In genomic region chr14:101916816-101917412, GRCh38 we compare ENCODE assay signal across 14 cellular contexts. TPM values are rescaled to one million over a fixed set of nuclear protein-coding genes. Genes with fewer than 3 reads are reported as not detected.
DNase-seq lines count a peak whose midpoint lies in the region; ATAC-seq and TF ChIP-seq lines count a peak whose summit lies in the region.
"Had no signal": no experiment of that assay in that cellular context is flagged by ENCODE, and none has a peak within 500 bp of the region (broad histone marks: within the 10 kb centered on the region; RNA-seq: fewer than 3 reads in every experiment).

No MANE protein-coding gene starts in this region.

- no peaks in the 10 kb centered on the region for H3K79me2 ChIP-seq in SK-N-SH (ENCODE audit: insufficient read depth)

- no peaks in the 10 kb centered on the region for H3F3A ChIP-seq in SK-N-SH (replicated peaks; ENCODE audit: insufficient read depth)

- H3K4me3 ChIP-seq in subcutaneous abdominal adipose tissue (ENCODE audit: low read depth in 1 of 5, low read length in 5 of 5) (peak overlapping the region in 1 of 5 donors; percentile 4), SK-N-SH (ENCODE audit: low read depth in 2 of 2, low read length in 1 of 2) (no peak overlapping the region)
- H3K4me3 ChIP-seq: GM23248, SJCRH30 had no signal

- ATAC-seq in activated T-cell treated with anti-CD3 and anti-CD28 coated beads, Interleukin-2, amount 50 U/mL, for 72 hours (replicated peaks in 1 of 2), result peak; percentile 23 to 33
- ATAC-seq in memory B cell (ENCODE audit: low read depth) (no peak), HG02623 (IDR thresholded peaks at IDR 0.05; ENCODE audit: unreplicated experiment) (no peak), HG03439 (IDR thresholded peaks at IDR 0.05; ENCODE audit: unreplicated experiment) (no peak)

- H3K36me3 ChIP-seq in subcutaneous abdominal adipose tissue (ENCODE audit: control insufficient read depth in 5 of 5, insufficient read depth in 5 of 5, low read length in 5 of 5) (peaks cover 3 to 59% (median 38%) of the 10 kb centered on the region in 5 donors), SK-N-SH (replicated peaks in 1 of 2; ENCODE audit: control insufficient read depth in 1 of 2, insufficient read depth in 2 of 2, low read length in 1 of 2) (peaks cover 28 to 38% of the 10 kb centered on the region in 2 experiments)

- H3K9me3 ChIP-seq in subcutaneous abdominal adipose tissue (ENCODE audit: control insufficient read depth in 5 of 5, low read length in 5 of 5) (no peaks in the 10 kb centered on the region), SK-N-SH (no peaks in the 10 kb centered on the region)
- H3K9me3 ChIP-seq: SJCRH30 had no signal

- no peak for TF ChIP-seq EP300 in SK-N-SH (IDR thresholded peaks at IDR 0.05; ENCODE audit: borderline replicate concordance in 1 of 2, low read depth in 1 of 2, low read length in 1 of 2)

- H2AFZ ChIP-seq in SK-N-SH (ENCODE audit: low read depth), result no peak overlapping the region
- H2AFZ ChIP-seq: GM23248 had no signal

- peaks cover 7 to 23% (median 18%) of the 10 kb centered on the region in 5 donors for H3K4me1 ChIP-seq in subcutaneous abdominal adipose tissue (ENCODE audit: control insufficient read depth in 5 of 5, insufficient read depth in 5 of 5, low read length in 5 of 5)
- H3K4me1 ChIP-seq in SK-N-SH (ENCODE audit: control insufficient read depth in 1 of 2, insufficient read depth in 2 of 2, low read depth in 1 of 2, low read length in 1 of 2), result no peaks in the 10 kb centered on the region
- H3K4me1 ChIP-seq: SJCRH30 had no signal

- WGBS in SK-N-SH (ENCODE audit: low lambda C conversion rate), result 97% methylated on average over 15 of the region's 18 CpGs

- peak overlapping the region; percentile 94 for H3K27ac ChIP-seq in subcutaneous abdominal adipose tissue (ENCODE audit: low read depth, low read length)
- H3K27ac ChIP-seq in SK-N-SH (ENCODE audit: low read depth in 2 of 2, low read length in 1 of 2), result no peak overlapping the region
- H3K27ac ChIP-seq: GM23248, SJCRH30 had no signal

- DNase-seq in activated T-cell treated with anti-CD3 and anti-CD28 coated beads, Interleukin-2, amount 50 U/mL, for 72 hours, result no peak
- no peak for DNase-seq in activated T-cell treated with anti-CD3 and anti-CD28 coated beads, Interleukin-2, amount 50 U/mL, for 48 hours
- DNase-seq in chondrocyte (ENCODE audit: low spot score), result no peak
- DNase-seq in memory B cell (ENCODE audit: low spot score in 2 of 2), result no peak
- DNase-seq in SK-N-SH, result no peak
- DNase-seq: GM23248, NCI-H1417 treated with DMSO at 0.1 percent for 48 hours, NCI-H774, SJCRH30, small intestine had no signal

- no peak overlapping the region for H3K4me2 ChIP-seq in SK-N-SH

- no peaks in the 10 kb centered on the region for H3K27me3 ChIP-seq in subcutaneous abdominal adipose tissue (ENCODE audit: control insufficient read depth in 5 of 5, insufficient read depth in 4 of 5, low read length in 5 of 5)
- no peaks in the 10 kb centered on the region for H3K27me3 ChIP-seq in SK-N-SH (ENCODE audit: insufficient read depth)
- H3K27me3 ChIP-seq: SJCRH30 had no signal

- no peaks in the 10 kb centered on the region for H3K9me3 Mint-ChIP-seq in activated T-cell treated with anti-CD3 and anti-CD28 coated beads, Interleukin-2, amount 50 U/mL, for 72 hours
- H3K9me3 Mint-ChIP-seq in chondrocyte (ENCODE audit: low read depth) (no peaks in the 10 kb centered on the region), memory B cell (no peaks in the 10 kb centered on the region)
- H3K9me3 Mint-ChIP-seq: nephron had no signal

- H3K4me3 Mint-ChIP-seq in activated T-cell treated with anti-CD3 and anti-CD28 coated beads, Interleukin-2, amount 50 U/mL, for 72 hours, result no peak overlapping the region
- H3K4me3 Mint-ChIP-seq in chondrocyte (ENCODE audit: unreplicated experiment) (no peak overlapping the region), memory B cell (no peak overlapping the region)

- H3K4me1 Mint-ChIP-seq in activated T-cell treated with anti-CD3 and anti-CD28 coated beads, Interleukin-2, amount 50 U/mL, for 72 hours (ENCODE audit: low read depth), result no peaks in the 10 kb centered on the region
- H3K4me1 Mint-ChIP-seq in chondrocyte (ENCODE audit: low read depth), result peaks cover 11% of the 10 kb centered on the region
- no peaks in the 10 kb centered on the region for H3K4me1 Mint-ChIP-seq in memory B cell

- H3K36me3 Mint-ChIP-seq in activated T-cell treated with anti-CD3 and anti-CD28 coated beads, Interleukin-2, amount 50 U/mL, for 72 hours (ENCODE audit: insufficient read depth in 2 of 2), result peaks cover 9 to 20% of the 10 kb centered on the region in 2 donors
- H3K36me3 Mint-ChIP-seq in chondrocyte (ENCODE audit: low read depth) (peaks cover 28% of the 10 kb centered on the region), memory B cell (peaks cover 33% of the 10 kb centered on the region)

- TF ChIP-seq RAD21 in SK-N-SH (IDR thresholded peaks at IDR 0.05; ENCODE audit: low read length), result no peak

- no peaks in the 10 kb centered on the region for H3K27me3 Mint-ChIP-seq in activated T-cell treated with anti-CD3 and anti-CD28 coated beads, Interleukin-2, amount 50 U/mL, for 72 hours (ENCODE audit: low read depth)
- H3K27me3 Mint-ChIP-seq in chondrocyte (ENCODE audit: low read depth), result no peaks in the 10 kb centered on the region
- no peaks in the 10 kb centered on the region for H3K27me3 Mint-ChIP-seq in memory B cell

- peak overlapping the region in 3 of 5 donors; percentile 4 to 72 (median 32) for H3K9ac ChIP-seq in subcutaneous abdominal adipose tissue (ENCODE audit: low read length in 5 of 5)
- no peak overlapping the region for H3K9ac ChIP-seq in SK-N-SH
- H3K9ac ChIP-seq: GM23248 had no signal

- POLR2A ChIA-PET in SK-N-SH (lab: Yijun Ruan, JAX), result no interaction called here

- peak overlapping the region; percentile 13 for H3K27ac Mint-ChIP-seq in activated T-cell treated with anti-CD3 and anti-CD28 coated beads, Interleukin-2, amount 50 U/mL, for 72 hours
- H3K27ac Mint-ChIP-seq in chondrocyte (ENCODE audit: unreplicated experiment) (peak overlapping the region; percentile 55), memory B cell (peak overlapping the region; percentile 69)
- H3K27ac Mint-ChIP-seq: nephron had no signal

- CTCF ChIA-PET in SK-N-SH (lab: Yijun Ruan, JAX), result interaction anchor here (1.1 to 2.5 kb wide), 2 partner anchors 146 to 179 kb away, joined by 3 to 6 read pairs; no protein-coding TSS in a partner anchor

- TF ChIP-seq CTCF in chondrocyte (IDR thresholded peaks at IDR 0.05) (no peak), SK-N-SH (IDR thresholded peaks at IDR 0.05) (no peak)

- no peaks in the 10 kb centered on the region for H4K20me1 ChIP-seq in SK-N-SH (ENCODE audit: insufficient read depth)

- no peaks in the 10 kb centered on the region for H3K9me2 ChIP-seq in SK-N-SH

TF ChIP-seq in SK-N-SH, 30 proteins besides CTCF, POLR2A, EP300 and RAD21:
- TF ChIP-seq, protein P1, sequence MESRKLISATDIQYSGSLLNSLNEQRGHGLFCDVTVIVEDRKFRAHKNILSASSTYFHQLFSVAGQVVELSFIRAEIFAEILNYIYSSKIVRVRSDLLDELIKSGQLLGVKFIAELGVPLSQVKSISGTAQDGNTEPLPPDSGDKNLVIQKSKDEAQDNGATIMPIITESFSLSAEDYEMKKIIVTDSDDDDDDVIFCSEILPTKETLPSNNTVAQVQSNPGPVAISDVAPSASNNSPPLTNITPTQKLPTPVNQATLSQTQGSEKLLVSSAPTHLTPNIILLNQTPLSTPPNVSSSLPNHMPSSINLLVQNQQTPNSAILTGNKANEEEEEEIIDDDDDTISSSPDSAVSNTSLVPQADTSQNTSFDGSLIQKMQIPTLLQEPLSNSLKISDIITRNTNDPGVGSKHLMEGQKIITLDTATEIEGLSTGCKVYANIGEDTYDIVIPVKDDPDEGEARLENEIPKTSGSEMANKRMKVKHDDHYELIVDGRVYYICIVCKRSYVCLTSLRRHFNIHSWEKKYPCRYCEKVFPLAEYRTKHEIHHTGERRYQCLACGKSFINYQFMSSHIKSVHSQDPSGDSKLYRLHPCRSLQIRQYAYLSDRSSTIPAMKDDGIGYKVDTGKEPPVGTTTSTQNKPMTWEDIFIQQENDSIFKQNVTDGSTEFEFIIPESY (IDR thresholded peaks at IDR 0.05; ENCODE audit: borderline replicate concordance, low read depth), result no peak
- no peak for TF ChIP-seq SMC3 (IDR thresholded peaks at IDR 0.05; ENCODE audit: low read depth, low read length)
- TF ChIP-seq JUND (IDR thresholded peaks at IDR 0.05), result no peak
- TF ChIP-seq EZH2phosphoT487 (IDR thresholded peaks at IDR 0.05; ENCODE audit: borderline replicate concordance, low read depth), result no peak
- no peak for TF ChIP-seq USF2 (IDR thresholded peaks at IDR 0.05; ENCODE audit: borderline replicate concordance, low read depth, low read length)
- TF ChIP-seq MAX (IDR thresholded peaks at IDR 0.05; ENCODE audit: low read depth), result no peak

RNA-seq across cellular contexts. Expression of gene DYNC1H1, which starts 47.5 kb away (rescaled TPM):
- 100 to 1,000 TPM; 300 to 335 TPM for total RNA-seq in activated T-cell treated with anti-CD3 and anti-CD28 coated beads, Interleukin-2, amount 50 U/mL, for 72 hours
- total RNA-seq in chondrocyte, result 718 to 842 TPM (median 735 TPM) in 3 replicates
- polyA plus RNA-seq in SK-N-SH (2012; rRNA removed), result 110 and 140 TPM in 2 replicates
- polyA plus RNA-seq in SK-N-SH (2012; cell fraction: cytosol; rRNA removed), result 78.2 and 105 TPM in 2 replicates
- 354 and 413 TPM in 2 replicates for polyA plus RNA-seq in SK-N-SH (2012; cell fraction: nucleus; rRNA removed)

Comparison
In these comparisons a context has a peak if more than half of its experiments do, and no peak if none do; other contexts are left out.
1. ATAC-seq: peak in activated T-cell treated with anti-CD3 and anti-CD28 coated beads, Interleukin-2, amount 50 U/mL, for 72 hours (2 of 2); none in memory B cell (single experiment), HG02623 (single experiment) and HG03439 (single experiment).
2. H3K27ac Mint-ChIP-seq: peak in every context shown above with its lines; median percentile 69 in memory B cell; 55 in chondrocyte; 13 in activated T-cell treated with anti-CD3 and anti-CD28 coated beads, Interleukin-2, amount 50 U/mL, for 72 hours.